In genomic region chr2:38438536-38439225, GRCh38 we compare ENCODE assay signal across 10 cellular contexts.
A peak's percentile ranks its signal among the peaks of the same experiment; 100 is the strongest.
DNase-seq lines count a peak whose midpoint lies in the region; ATAC-seq and TF ChIP-seq lines count a peak whose summit lies in the region.
"Had no signal": no experiment of that assay in that cellular context is flagged by ENCODE, and none has a peak within 500 bp of the region (broad histone marks: within the 10 kb centered on the region; RNA-seq: fewer than 3 reads in every experiment).

No MANE protein-coding gene starts in this region.

- no peaks in the 10 kb centered on the region for H3K27me3 ChIP-seq in GM23338 (ENCODE audit: insufficient read depth)

- ATAC-seq in HG02852 (IDR thresholded peaks at IDR 0.05; ENCODE audit: unreplicated experiment) (peak; percentile 78), GM23338 (no peak; the same call in 2 of the 3 replicates)

- H4K20me1 ChIP-seq in GM23338 (replicated peaks; ENCODE audit: insufficient read depth): no peaks in the 10 kb centered on the region

- DNase-seq in stimulated activated CD4-positive, alpha-beta T cell treated with anti-CD3 and anti-CD28 coated beads, Interleukin-1b, Interleukin-23, amount 100 ng/mL, for 48 hours: peak; percentile 3
- no peak for DNase-seq in stimulated activated CD4-positive, alpha-beta T cell treated with anti-CD3 and anti-CD28 coated beads, Interleukin-2, amount 100 ng/mL, for 24 hours
- DNase-seq in GM23338 (ENCODE audit: low spot score) (no peak), SHP77 treated with DMSO at 0.1 percent for 48 hours (lab: John Stamatoyannopoulos, UW) (no peak), hippocampal formation (lab: John Stamatoyannopoulos, UW) (no peak), CD1c-positive myeloid dendritic cell (ENCODE audit: extremely low spot score) (no peak)
- DNase-seq: C1 segment of cervical spinal cord had no signal

- H3K36me3 ChIP-seq in GM23338 (ENCODE audit: insufficient read depth): no peaks in the 10 kb centered on the region

- peaks cover 2% of the 10 kb centered on the region for H3K27me3 Mint-ChIP-seq in activated naive CD8-positive, alpha-beta T cell
- H3K27me3 Mint-ChIP-seq in GM23338 (ENCODE audit: insufficient read depth, low read depth, poor library complexity): peaks cover 1% of the 10 kb centered on the region

- H3K4me2 ChIP-seq in GM23338: no peak overlapping the region

- no peak overlapping the region; the same call in 1 of the 2 replicates for H2AFZ ChIP-seq in GM23338

- H3K9me3 Mint-ChIP-seq in activated naive CD8-positive, alpha-beta T cell (ENCODE audit: low read depth): no peaks in the 10 kb centered on the region
- peaks cover 8% of the 10 kb centered on the region for H3K9me3 Mint-ChIP-seq in GM23338
- H3K9me3 Mint-ChIP-seq: activated T-helper 2 cell treated with anti-CD3 and anti-CD28 coated beads, Interferon-gamma antibody, Interleukin-2, Interleukin-4, amounts not matched to agents 10 μg/mL and 5 μg/mL and 100 μg/mL, durations not matched to agents 14 hours and 24 hours and 36 hours had no signal

- H3F3A ChIP-seq in GM23338 (replicated peaks; ENCODE audit: low read depth): no peaks in the 10 kb centered on the region; the same call in 1 of the 2 replicates

- peaks cover 21% of the 10 kb centered on the region for H3K4me1 ChIP-seq in GM23338 (ENCODE audit: insufficient read depth)

- no peak for TF ChIP-seq CTCF in GM23338 (conservative IDR thresholded peaks at IDR 0.05; ENCODE audit: low read depth in 2 of 2)

- H3K27ac ChIP-seq in GM23338 (ENCODE audit: low read depth): no peak overlapping the region

- peaks cover 3% of the 10 kb centered on the region for H3K4me1 Mint-ChIP-seq in activated naive CD8-positive, alpha-beta T cell (ENCODE audit: low read depth)
- peaks cover 38% of the 10 kb centered on the region for H3K4me1 Mint-ChIP-seq in GM23338

- H3K9me2 ChIP-seq in GM23338 (ENCODE audit: insufficient read depth): peaks cover 4% of the 10 kb centered on the region

- H3K4me3 Mint-ChIP-seq in activated naive CD8-positive, alpha-beta T cell: no peak overlapping the region
- H3K4me3 Mint-ChIP-seq in GM23338: no peak overlapping the region

- peak overlapping the region; percentile 1 for H3K27ac Mint-ChIP-seq in activated naive CD8-positive, alpha-beta T cell
- H3K27ac Mint-ChIP-seq in GM23338: no peak overlapping the region
- H3K27ac Mint-ChIP-seq: activated T-helper 2 cell treated with anti-CD3 and anti-CD28 coated beads, Interferon-gamma antibody, Interleukin-2, Interleukin-4, amounts not matched to agents 10 μg/mL and 5 μg/mL and 100 μg/mL, durations not matched to agents 14 hours and 24 hours and 36 hours had no signal

- no peaks in the 10 kb centered on the region for H3K79me2 ChIP-seq in GM23338 (replicated peaks; ENCODE audit: insufficient read depth)

- no peak overlapping the region for H3K4me3 ChIP-seq in GM23338

- H3K36me3 Mint-ChIP-seq in activated naive CD8-positive, alpha-beta T cell: no peaks in the 10 kb centered on the region
- H3K36me3 Mint-ChIP-seq in GM23338 (ENCODE audit: low read depth): peaks cover 2% of the 10 kb centered on the region; the same call in 1 of the 3 replicates

TF ChIP-seq in GM23338, 12 proteins besides CTCF, POLR2A, EP300 and RAD21:
- TF ChIP-seq EZH2 (IDR thresholded peaks at IDR 0.05; ENCODE audit: low read depth, unreplicated experiment): no peak
- no peak for TF ChIP-seq ZNF462 (CRISPR knock-in tag; IDR thresholded peaks at IDR 0.05)
- TF ChIP-seq ZNF114 (CRISPR knock-in tag; IDR thresholded peaks at IDR 0.05): no peak
- no peak for TF ChIP-seq STAT1 (IDR thresholded peaks at IDR 0.05; ENCODE audit: unreplicated experiment)
- no peak for TF ChIP-seq ETS1 (IDR thresholded peaks at IDR 0.05)
- TF ChIP-seq ZNF331 (CRISPR knock-in tag; IDR thresholded peaks at IDR 0.05; ENCODE audit: low read depth): no peak
- no peak for TF ChIP-seq EZH2phosphoT487 (IDR thresholded peaks at IDR 0.05; ENCODE audit: unreplicated experiment)
- no peak for TF ChIP-seq JUNB (IDR thresholded peaks at IDR 0.05; ENCODE audit: unreplicated experiment)
- TF ChIP-seq POLR2AphosphoS5 (IDR thresholded peaks at IDR 0.05; ENCODE audit: low read depth): no peak
- no peak for TF ChIP-seq NANOG (IDR thresholded peaks at IDR 0.05; ENCODE audit: borderline replicate concordance)
- TF ChIP-seq CREB1 (CRISPR knock-in tag; IDR thresholded peaks at IDR 0.05; ENCODE audit: low read depth): no peak
